ENCODE assay signal across 8 cellular contexts in genomic region chr17:30823425-30823824, GRCh38. TPM values are rescaled to one million over a fixed set of nuclear protein-coding genes. Genes with fewer than 3 reads are reported as not detected.
DNase-seq lines count a peak whose midpoint lies in the region; ATAC-seq and TF ChIP-seq lines count a peak whose summit lies in the region.

No MANE protein-coding gene starts in this region.

- H2BK15ac ChIP-seq in mesendoderm (replicated peaks; ENCODE audit: low read depth), result no peak overlapping the region

- H3K27ac ChIP-seq in left ventricle myocardium inferior (replicated peaks) (peak overlapping the region; percentile 88), mesendoderm (ENCODE audit: low read depth, low read length) (no peak overlapping the region), vagina (peak overlapping the region; percentile 87)

- H3K27me3 ChIP-seq in left ventricle myocardium inferior (ENCODE audit: low read depth), result no peaks in the 10 kb centered on the region
- no peaks in the 10 kb centered on the region for H3K27me3 ChIP-seq in mesendoderm (ENCODE audit: insufficient read depth, low read length, poor library complexity)
- H3K27me3 ChIP-seq in vagina, result no peaks in the 10 kb centered on the region

- H3K79me2 ChIP-seq in mesendoderm (ENCODE audit: control insufficient read depth, insufficient read depth, low read length), result peaks cover 36% of the 10 kb centered on the region

- H3K9me3 ChIP-seq in left ventricle myocardium inferior (replicated peaks) (no peaks in the 10 kb centered on the region), vagina (no peaks in the 10 kb centered on the region), mucosa of descending colon (no peaks in the 10 kb centered on the region)

- H4K5ac ChIP-seq in mesendoderm (ENCODE audit: low read length), result no peak overlapping the region

- no CpG with 5 or more reads among the region's 7 CpGs for WGBS in mesendoderm (ENCODE audit: extremely low coverage, insufficient coverage, low lambda C conversion rate)

- H4K8ac ChIP-seq in mesendoderm (ENCODE audit: low read depth, low read length), result no peak overlapping the region

- intact Hi-C loops in left ventricle myocardium inferior (cut with micrococcal nuclease) (no loop called here), left ventricle myocardium superior (cut with micrococcal nuclease) (no loop called here), vagina (cut with DNase I) (no loop called here), mucosa of descending colon (cut with DNase I, micrococcal nuclease) (no loop called here)

- no peaks in the 10 kb centered on the region for H3K36me3 ChIP-seq in left ventricle myocardium inferior
- H3K36me3 ChIP-seq in mesendoderm (ENCODE audit: control insufficient read depth, insufficient read depth, low read length), result no peaks in the 10 kb centered on the region
- H3K36me3 ChIP-seq in vagina, result no peaks in the 10 kb centered on the region
- H3K36me3 ChIP-seq in mucosa of descending colon (ENCODE audit: low read depth), result peaks cover 4% of the 10 kb centered on the region

- peaks cover 6% of the 10 kb centered on the region for H3K79me1 ChIP-seq in mesendoderm (ENCODE audit: low read length)

- peaks cover 42% of the 10 kb centered on the region for H3K4me1 ChIP-seq in left ventricle myocardium inferior
- peaks cover 4% of the 10 kb centered on the region for H3K4me1 ChIP-seq in mesendoderm (ENCODE audit: control insufficient read depth, low read depth, low read length)
- peaks cover 32% of the 10 kb centered on the region for H3K4me1 ChIP-seq in vagina
- H3K4me1 ChIP-seq in mucosa of descending colon (ENCODE audit: low read depth), result peaks cover 38% of the 10 kb centered on the region

- peak overlapping the region; percentile 87 for H3K4me3 ChIP-seq in left ventricle myocardium inferior
- H3K4me3 ChIP-seq in astrocyte of the spinal cord (ENCODE audit: low read depth, low read length), result peak overlapping the region; percentile 88
- H3K4me3 ChIP-seq in mesendoderm (ENCODE audit: low read length), result no peak overlapping the region
- H3K4me3 ChIP-seq in vagina, result peak overlapping the region; percentile 83 to 95
- no peak overlapping the region for H3K4me3 ChIP-seq in mucosa of descending colon

- TF ChIP-seq POLR2A in vagina (IDR thresholded peaks at IDR 0.05), result no peak

- no peak overlapping the region for H2BK5ac ChIP-seq in mesendoderm (ENCODE audit: low read length)

- H3K23ac ChIP-seq in mesendoderm (ENCODE audit: low read length), result no peak overlapping the region

- H3K4me2 ChIP-seq in mesendoderm (ENCODE audit: low read length), result peak overlapping the region; percentile 37

- in situ Hi-C loops in astrocyte of the spinal cord (cut with HindIII; ENCODE audit: low sequenced_read_pairs), result no loop called here

- ATAC-seq in left ventricle myocardium superior, result no peak
- ATAC-seq in GM21737 (IDR thresholded peaks at IDR 0.05; ENCODE audit: unreplicated experiment), result no peak
- ATAC-seq in GM18870 (IDR thresholded peaks at IDR 0.05; ENCODE audit: unreplicated experiment), result no peak
- no peak for ATAC-seq in mucosa of descending colon

- no peak overlapping the region for H3K4ac ChIP-seq in mesendoderm (ENCODE audit: low read depth, low read length)

- DNase-seq in left ventricle myocardium inferior, result no peak
- DNase-seq in left ventricle myocardium superior, result no peak
- DNase-seq in astrocyte of the spinal cord (ENCODE audit: low read depth, low spot score), result no peak
- no peak for DNase-seq in mesendoderm
- DNase-seq in vagina (ENCODE audit: extremely low spot score in 2 of 2), result no peak
- DNase-seq in mucosa of descending colon, result no peak

- H3K9ac ChIP-seq in mesendoderm (ENCODE audit: low read length), result peak overlapping the region; percentile 95

- no peak overlapping the region for H2AK5ac ChIP-seq in mesendoderm (ENCODE audit: low read length)

- no peak overlapping the region for H2BK120ac ChIP-seq in mesendoderm (ENCODE audit: low read depth, low read length)

- peak overlapping the region; percentile 50 for H3K56ac ChIP-seq in mesendoderm (ENCODE audit: low read length)

- TF ChIP-seq CTCF in left ventricle myocardium inferior (IDR thresholded peaks at IDR 0.05; ENCODE audit: borderline replicate concordance) (no peak), astrocyte of the spinal cord (IDR thresholded peaks at IDR 0.05; ENCODE audit: low read depth, low read length) (no peak), vagina (IDR thresholded peaks at IDR 0.05) (no peak), mucosa of descending colon (IDR thresholded peaks at IDR 0.05) (no peak)

- no peak overlapping the region for H3K18ac ChIP-seq in mesendoderm (ENCODE audit: low read length)

RNA-seq across cellular contexts. Expression of gene CRLF3, which starts 1.1 kb away (rescaled TPM):
- 4.7 TPM for total RNA-seq in left ventricle myocardium inferior
- total RNA-seq in left ventricle myocardium superior, result 6.1 TPM
- polyA plus RNA-seq in mesendoderm (2013, experiment 1 of 2), result 14.6 TPM
- polyA plus RNA-seq in mesendoderm (2013, experiment 2 of 2), result 14.9 TPM
- total RNA-seq in vagina, result 13.3 TPM
- 10 to 100 TPM; 13.7 to 17.9 (median 13.8) TPM for total RNA-seq in mucosa of descending colon

RNA-seq across cellular contexts. Expression of gene ATAD5, which starts 8.3 kb away (rescaled TPM):
- total RNA-seq in left ventricle myocardium inferior (0.36 TPM), left ventricle myocardium superior (0.50 TPM), vagina (2.7 TPM), mucosa of descending colon (1 to 10 TPM; 1.5 to 5.7 (median 2.4) TPM)
- polyA plus RNA-seq in mesendoderm (2013, experiment 1 of 2), result 10.8 TPM
- 11.1 TPM for polyA plus RNA-seq in mesendoderm (2013, experiment 2 of 2)

Comparison
In these comparisons a context has a peak if more than half of its experiments do, and no peak if none do; other contexts are left out.
1. H3K4me3 ChIP-seq: peak in left ventricle myocardium inferior (single experiment), astrocyte of the spinal cord (single experiment) and vagina (2 of 2); none in mesendoderm (single experiment) and mucosa of descending colon (single experiment).